9 cellular contexts compared by ENCODE assay signal in the genomic region with DNA sequence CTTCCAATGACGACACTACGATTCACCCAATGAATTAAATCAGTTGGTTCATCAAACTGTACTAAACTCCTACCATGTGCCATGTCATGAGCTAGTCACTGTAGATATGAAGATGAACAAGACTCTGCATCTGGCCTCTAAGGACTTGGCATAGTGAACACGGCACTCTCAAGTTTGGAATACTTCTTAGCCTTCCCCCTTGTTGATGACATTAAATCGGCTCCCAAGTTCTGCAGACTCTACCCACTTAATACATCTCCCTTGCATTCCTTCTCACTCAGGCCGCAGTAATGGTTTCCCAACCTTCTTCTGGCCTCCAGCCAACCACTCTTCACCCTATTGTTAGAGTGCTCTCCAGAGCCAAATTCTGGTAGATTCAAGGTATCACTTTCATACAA.
A peak's percentile ranks its signal among the peaks of the same experiment; 100 is the strongest.
DNase-seq lines count a peak whose midpoint lies in the region; ATAC-seq and TF ChIP-seq lines count a peak whose summit lies in the region.
"Had no signal": no experiment of that assay in that cellular context is flagged by ENCODE, and none has a peak within 500 bp of the region (broad histone marks: within the 10 kb centered on the region; RNA-seq: fewer than 3 reads in every experiment).

No MANE protein-coding gene starts in this region.

- no peak for TF ChIP-seq CTCF in WI38 (IDR thresholded peaks at IDR 0.05; ENCODE audit: low read depth, low read length)
- no peak for TF ChIP-seq CTCF in fibroblast of villous mesenchyme (IDR thresholded peaks at IDR 0.05; ENCODE audit: insufficient read depth, low read depth, low read length)

- ATAC-seq in GM19035 (IDR thresholded peaks at IDR 0.05; ENCODE audit: unreplicated experiment) = no peak
- ATAC-seq in HG03571 (IDR thresholded peaks at IDR 0.05; ENCODE audit: unreplicated experiment) = no peak
- no peak for ATAC-seq in GM18867 (IDR thresholded peaks at IDR 0.05; ENCODE audit: unreplicated experiment)
- no peak for ATAC-seq in GM21825 (IDR thresholded peaks at IDR 0.05; ENCODE audit: unreplicated experiment)

- peak overlapping the region; percentile 38 for H3K4me3 ChIP-seq in WI38 (ENCODE audit: low read depth, low read length)
- no peak overlapping the region for H3K4me3 ChIP-seq in fibroblast of villous mesenchyme (ENCODE audit: low read depth, low read length)
- H3K4me3 ChIP-seq: Peyer's patch had no signal

- DNase-seq in A172 (ENCODE audit: low spot score) = peak; percentile 76
- peak; percentile 71 for DNase-seq in ELR (ENCODE audit: low read depth)
- peak; percentile 47 for DNase-seq in fibroblast of villous mesenchyme (ENCODE audit: low read depth)
- DNase-seq: Peyer's patch had no signal
